ENCODE assay signal across 8 cellular contexts in genomic region chr5:55146543-55147151, GRCh38.
DNase-seq lines count a peak whose midpoint lies in the region; ATAC-seq and TF ChIP-seq lines count a peak whose summit lies in the region.

No MANE protein-coding gene starts in this region.

- no peak overlapping the region for H3K4me3 ChIP-seq in AG09309 (ENCODE audit: control insufficient read depth, low read depth, low read length)

- ATAC-seq in GM19023 (IDR thresholded peaks at IDR 0.05; ENCODE audit: unreplicated experiment) = peak; percentile 87
- peak; percentile 81 for ATAC-seq in HG03442 (IDR thresholded peaks at IDR 0.05; ENCODE audit: unreplicated experiment)

- TF ChIP-seq CTCF in AG09309 (IDR thresholded peaks at IDR 0.05; ENCODE audit: control insufficient read depth, insufficient read depth, low read depth, low read length, missing control alignments) = peak; percentile 98

- DNase-seq in AG09309 (ENCODE audit: low read depth) = peak; percentile 39
- DNase-seq in NCI-H524 (lab: John Stamatoyannopoulos, UW) = peak; percentile 67 to 85
- DNase-seq in activated CD4-positive, CD25-positive, alpha-beta regulatory T cell treated with anti-CD3 and anti-CD28 coated beads, Interleukin-2, amount 50 U/mL, for 72 hours = peak; percentile 74
- peak; percentile 80 for DNase-seq in cerebellar cortex (ENCODE audit: low spot score)
- DNase-seq in left kidney (ENCODE audit: low read depth, low spot score) = peak; percentile 96
- peak; percentile 75 for DNase-seq in stimulated activated CD4-positive, alpha-beta T cell treated with anti-CD3 and anti-CD28 coated beads, Interleukin-4, amount 100 ng/mL, for 1 hour

Comparison
In these comparisons a context has a peak if more than half of its experiments do, and no peak if none do; other contexts are left out.
1. DNase-seq: peak in every context shown above with its lines; median percentile 96 in left kidney; 80 in cerebellar cortex; 76 in NCI-H524; 75 in stimulated activated CD4-positive, alpha-beta T cell treated with anti-CD3 and anti-CD28 coated beads, Interleukin-4, amount 100 ng/mL, for 1 hour; 74 in activated CD4-positive, CD25-positive, alpha-beta regulatory T cell treated with anti-CD3 and anti-CD28 coated beads, Interleukin-2, amount 50 U/mL, for 72 hours; 39 in AG09309.